In genomic region chr19:49672131-49672919, GRCh38 we compare ENCODE assay signal across 8 cellular contexts. TPM values are rescaled to one million over a fixed set of nuclear protein-coding genes. Genes with fewer than 3 reads are reported as not detected.
DNase-seq lines count a peak whose midpoint lies in the region; ATAC-seq and TF ChIP-seq lines count a peak whose summit lies in the region.

No MANE protein-coding gene starts in this region.

- no peak for ATAC-seq in HG02973 (IDR thresholded peaks at IDR 0.05; ENCODE audit: unreplicated experiment)
- ATAC-seq in HG02623 (IDR thresholded peaks at IDR 0.05; ENCODE audit: unreplicated experiment): no peak

- H3K27ac Mint-ChIP-seq in progenitor cell of endocrine pancreas: peak overlapping the region; percentile 89

- no peaks in the 10 kb centered on the region for H3K27me3 Mint-ChIP-seq in progenitor cell of endocrine pancreas

- TF ChIP-seq POLR2A in adrenal gland (IDR thresholded peaks at IDR 0.05): no peak

- H3K9me3 ChIP-seq in adrenal gland (replicated peaks in 1 of 3) (no peaks in the 10 kb centered on the region), left ventricle myocardium inferior (replicated peaks) (no peaks in the 10 kb centered on the region)

- intact Hi-C loops in adrenal gland (cut with DNase I) (loop anchor here in 1 of 2 donors (10.0 kb wide), 1 partner anchor 88 kb away; the partner anchor contains the start of genes NOSIP and PRRG2), left ventricle myocardium inferior (cut with micrococcal nuclease) (no loop called here)

- no peak overlapping the region for H3K4me3 ChIP-seq in adrenal gland
- H3K4me3 ChIP-seq in left ventricle myocardium inferior: peak overlapping the region; percentile 41

- H3K27ac ChIP-seq in adrenal gland (peak overlapping the region in 2 of 5 donors; percentile 50 to 64), left ventricle myocardium inferior (replicated peaks) (peak overlapping the region; percentile 66)

- H3K36me3 ChIP-seq in adrenal gland (replicated peaks in 1 of 2) (no peaks in the 10 kb centered on the region), left ventricle myocardium inferior (peaks cover 8% of the 10 kb centered on the region)

- TF ChIP-seq CTCF in adrenal gland (IDR thresholded peaks at IDR 0.05) (peak; percentile 73 to 86 (median 82)), left ventricle myocardium inferior (IDR thresholded peaks at IDR 0.05; ENCODE audit: borderline replicate concordance) (peak; percentile 94), progenitor cell of endocrine pancreas (IDR thresholded peaks at IDR 0.05; ENCODE audit: unreplicated experiment) (peak; percentile 96)

- DNase-seq in EL (peak; percentile 67), NAMALWA (ENCODE audit: low spot score) (peak; percentile 88), T follicular helper cell (ENCODE audit: low read depth) (peak; percentile 60), adrenal gland (peak; percentile 78 to 87 (median 81)), left ventricle myocardium inferior (peak; percentile 74), progenitor cell of endocrine pancreas (ENCODE audit: low spot score, unreplicated experiment) (peak; percentile 83)

- 20 to 26% (median 21%) methylated on average over 17 to 28 of the region's 28 CpGs for WGBS in adrenal gland, 4 donors

- peaks cover 9% of the 10 kb centered on the region for H3K4me1 Mint-ChIP-seq in progenitor cell of endocrine pancreas (ENCODE audit: low read depth)

- no peaks in the 10 kb centered on the region for H3K9me3 Mint-ChIP-seq in progenitor cell of endocrine pancreas (ENCODE audit: low read depth)

- H3K27me3 ChIP-seq in adrenal gland (no peaks in the 10 kb centered on the region), left ventricle myocardium inferior (ENCODE audit: low read depth) (no peaks in the 10 kb centered on the region)

- H3K36me3 Mint-ChIP-seq in progenitor cell of endocrine pancreas (ENCODE audit: insufficient read depth): peaks cover 11% of the 10 kb centered on the region

- H3K4me1 ChIP-seq in adrenal gland (replicated peaks in 1 of 2): peaks cover 5% of the 10 kb centered on the region in 2 donors
- H3K4me1 ChIP-seq in left ventricle myocardium inferior: peaks cover 19% of the 10 kb centered on the region

- peak overlapping the region; percentile 20 for H3K4me3 Mint-ChIP-seq in progenitor cell of endocrine pancreas (ENCODE audit: low read depth)

RNA-seq across cellular contexts. Expression of gene PRMT1, which starts 4.7 kb away (rescaled TPM):
- total RNA-seq in adrenal gland (100 to 1,000 TPM in 7 of 8 donors, 10 to 100 TPM in 1; 80.4 to 262 (median 159) TPM), left ventricle myocardium inferior (112 TPM), progenitor cell of endocrine pancreas (299 and 306 TPM in 2 replicates)
- 100 to 1,000 TPM; 158 to 198 (median 179) TPM for polyA plus RNA-seq in adrenal gland

RNA-seq across cellular contexts. Expression of gene BCL2L12, which starts 6.6 kb away (rescaled TPM):
- total RNA-seq in adrenal gland (10 to 100 TPM in 4 of 8 donors, 1 to 10 TPM in 4; 3.3 to 16.3 (median 9.9) TPM), left ventricle myocardium inferior (11.4 TPM), progenitor cell of endocrine pancreas (58.5 and 59.0 TPM in 2 replicates)
- 10 to 100 TPM in 2 of 3 donors, 1 to 10 TPM in 1; 3.5 to 15.4 (median 13.9) TPM for polyA plus RNA-seq in adrenal gland

RNA-seq across cellular contexts. Expression of gene IRF3, which starts 6.7 kb away (rescaled TPM):
- total RNA-seq in adrenal gland (100 to 1,000 TPM in 2 of 8 donors, 10 to 100 TPM in 6; 33.7 to 108 (median 64.4) TPM), left ventricle myocardium inferior (34.5 TPM), progenitor cell of endocrine pancreas (103 and 110 TPM in 2 replicates)
- polyA plus RNA-seq in adrenal gland: 100 to 1,000 TPM in 2 of 3 donors, 10 to 100 TPM in 1; 23.2 to 328 (median 159) TPM

RNA-seq across cellular contexts. Expression of gene ADM5, which starts 17.1 kb away (rescaled TPM):
- total RNA-seq in adrenal gland (1 to 10 TPM in 1 of 8 donors, under 1 TPM in 7; 0.18 to 1.2 (median 0.50) TPM), left ventricle myocardium inferior (0.49 TPM), progenitor cell of endocrine pancreas (7.7 TPM in 2 replicates)
- polyA plus RNA-seq in adrenal gland: 1 to 10 TPM in 2 of 3 donors, not detected in 1; 1.9 to 2.0 TPM

RNA-seq across cellular contexts. Expression of gene CPT1C, which starts 18.6 kb away (rescaled TPM):
- 1 to 10 TPM in 7 of 8 donors, not detected in 1; 2.4 to 9.4 (median 5.9) TPM for total RNA-seq in adrenal gland
- 10 to 100 TPM in 2 of 3 donors, 1 to 10 TPM in 1; 5.8 to 55.7 (median 14.1) TPM for polyA plus RNA-seq in adrenal gland
- total RNA-seq in left ventricle myocardium inferior: 2.5 TPM
- total RNA-seq in progenitor cell of endocrine pancreas: 49.9 and 53.1 TPM in 2 replicates
